In the genomic region with DNA sequence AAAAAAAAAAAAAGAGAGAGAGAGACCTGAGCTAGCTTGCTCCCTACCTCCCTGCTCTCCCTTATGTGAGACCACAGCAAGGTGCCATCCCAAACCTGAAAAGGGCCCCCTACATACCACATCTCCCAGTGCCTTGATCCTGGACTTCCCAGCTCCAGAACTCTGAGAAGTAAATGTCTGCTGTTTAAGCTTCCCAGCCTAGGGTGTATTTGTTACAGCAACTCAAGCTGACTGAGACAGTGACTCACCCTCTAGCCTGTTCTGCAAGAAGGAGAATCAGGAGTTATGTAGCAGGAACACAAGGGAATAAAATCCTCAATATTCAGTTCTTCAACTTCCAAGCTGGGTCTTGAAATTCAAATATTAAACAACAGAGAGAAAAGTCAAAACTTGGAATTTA, we compare ENCODE assay signal across 1 cellular context.
TF ChIP-seq lines count a peak whose summit lies in the region.

No MANE protein-coding gene starts in this region.

TF ChIP-seq in IMR-90, 13 proteins besides CTCF, POLR2A, EP300 and RAD21 (continued from another document):
- no peak for TF ChIP-seq FOS (IDR thresholded peaks at IDR 0.05; ENCODE audit: low read depth, low read length)
